ENCODE assay signal across 22 cellular contexts in the genomic region with DNA sequence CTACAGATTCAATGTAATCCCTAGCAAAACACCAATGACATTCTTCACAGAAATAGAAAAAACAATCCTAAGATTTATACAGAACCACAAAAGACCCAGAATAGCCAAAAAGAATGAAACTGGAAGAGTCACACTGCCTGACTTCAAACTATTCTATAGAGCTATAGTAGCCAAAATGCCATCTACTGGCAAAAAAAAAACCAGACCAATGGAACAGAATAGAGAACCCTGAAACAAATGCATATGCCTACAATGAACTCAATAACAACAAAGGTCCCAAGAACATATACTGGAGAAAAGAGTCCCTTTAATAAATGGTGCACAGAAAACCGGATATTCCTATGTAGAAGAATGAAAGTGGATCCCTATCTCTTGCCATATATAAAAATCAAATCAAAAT.
"Had no signal": no experiment of that assay in that cellular context is flagged by ENCODE, and none has a peak within 500 bp of the region (broad histone marks: within the 10 kb centered on the region; RNA-seq: fewer than 3 reads in every experiment).

No MANE protein-coding gene starts in this region.

- H3K27me3 Mint-ChIP-seq: activated CD4-positive, alpha-beta memory T cell treated with anti-CD3 and anti-CD28 coated beads for 36 hours; activated CD4-positive, alpha-beta T cell treated with anti-CD3 and anti-CD28 coated beads, Interleukin-2, amount 10 ng/mL, durations not matched to agents 7 days and 5 days; activated naive CD4-positive, alpha-beta T cell treated with anti-CD3 and anti-CD28 coated beads, Interleukin-2, amount 10 ng/mL, durations not matched to agents 7 days and 5 days; activated naive CD8-positive, alpha-beta T cell treated with anti-CD3 and anti-CD28 coated beads for 36 hours had no signal

- DNase-seq: activated CD4-positive, alpha-beta memory T cell treated with anti-CD3 and anti-CD28 coated beads for 36 hours; activated CD4-positive, alpha-beta T cell treated with anti-CD3 and anti-CD28 coated beads, Interleukin-2, amount 10 ng/mL, durations not matched to agents 7 days and 5 days; activated CD4-positive, CD25-positive, alpha-beta regulatory T cell; activated CD8-positive, alpha-beta memory T cell treated with anti-CD3 and anti-CD28 coated beads for 24 hours; activated gamma-delta T cell treated with Interleukin-2 at 50 U/mL for 16 hours; activated naive CD4-positive, alpha-beta T cell treated with anti-CD3 and anti-CD28 coated beads, Interleukin-2, amount 10 ng/mL, durations not matched to agents 7 days and 5 days; activated naive CD8-positive, alpha-beta T cell treated with anti-CD3 and anti-CD28 coated beads for 36 hours; activated T-cell treated with anti-CD3 and anti-CD28 coated beads, Interleukin-2, amount 50 U/mL, for 48 hours; brain microvascular endothelial cell; cerebellar nuclear complex; NCI-H1105 treated with DMSO at 0.1 percent for 48 hours; NCI-H1436 treated with DMSO at 0.1 percent for 48 hours; NCI-H187; NCI-H2081; NCI-H510A treated with DMSO at 0.1 percent for 48 hours; NCI-H69; SIG-M5; T-helper 1 cell had no signal

- H3K27ac ChIP-seq: brain microvascular endothelial cell, cardiac muscle cell, SK-N-MC, VCaP had no signal

- H3K4me3 Mint-ChIP-seq: activated CD4-positive, alpha-beta memory T cell treated with anti-CD3 and anti-CD28 coated beads for 36 hours; activated CD4-positive, alpha-beta T cell treated with anti-CD3 and anti-CD28 coated beads, Interleukin-2, amount 10 ng/mL, durations not matched to agents 7 days and 5 days; activated naive CD4-positive, alpha-beta T cell treated with anti-CD3 and anti-CD28 coated beads, Interleukin-2, amount 10 ng/mL, durations not matched to agents 7 days and 5 days; activated naive CD8-positive, alpha-beta T cell treated with anti-CD3 and anti-CD28 coated beads for 36 hours had no signal

- H3K4me3 ChIP-seq: cardiac muscle cell, SK-N-MC had no signal

- H3K27me3 ChIP-seq: brain microvascular endothelial cell, cardiac muscle cell had no signal

- H3K9me3 Mint-ChIP-seq: activated CD4-positive, alpha-beta memory T cell treated with anti-CD3 and anti-CD28 coated beads for 36 hours; activated naive CD4-positive, alpha-beta T cell treated with anti-CD3 and anti-CD28 coated beads, Interleukin-2, amount 10 ng/mL, durations not matched to agents 7 days and 5 days; activated T-helper 2 cell treated with anti-CD3 and anti-CD28 coated beads, Interferon-gamma antibody, Interleukin-2, Interleukin-4, amounts not matched to agents 10 μg/mL and 5 μg/mL and 100 μg/mL, durations not matched to agents 14 hours and 24 hours and 36 hours had no signal

- H3K27ac Mint-ChIP-seq: activated CD4-positive, alpha-beta memory T cell treated with anti-CD3 and anti-CD28 coated beads for 36 hours; activated CD4-positive, alpha-beta T cell treated with anti-CD3 and anti-CD28 coated beads, Interleukin-2, amount 10 ng/mL, durations not matched to agents 7 days and 5 days; activated naive CD4-positive, alpha-beta T cell treated with anti-CD3 and anti-CD28 coated beads, Interleukin-2, amount 10 ng/mL, durations not matched to agents 7 days and 5 days; activated naive CD8-positive, alpha-beta T cell treated with anti-CD3 and anti-CD28 coated beads for 36 hours; activated T-helper 2 cell treated with anti-CD3 and anti-CD28 coated beads, Interferon-gamma antibody, Interleukin-2, Interleukin-4, amounts not matched to agents 10 μg/mL and 5 μg/mL and 100 μg/mL, durations not matched to agents 14 hours and 24 hours and 36 hours had no signal
